Comparison of ENCODE assay signal across 11 cellular contexts in genomic region chr11:113387605-113388211, GRCh38. TPM values are rescaled to one million over a fixed set of nuclear protein-coding genes. Genes with fewer than 3 reads are reported as not detected.
DNase-seq lines count a peak whose midpoint lies in the region; ATAC-seq and TF ChIP-seq lines count a peak whose summit lies in the region.
"Had no signal": no experiment of that assay in that cellular context is flagged by ENCODE, and none has a peak within 500 bp of the region (broad histone marks: within the 10 kb centered on the region; RNA-seq: fewer than 3 reads in every experiment).

ANKK1 (plus strand) TSS chr11:113387779; CDS start chr11:113387885, 106 bp downstream.

- H3K4me1 ChIP-seq in esophagus (ENCODE audit: control insufficient read depth in 2 of 2, insufficient read depth in 2 of 2, low read length in 1 of 2) (peaks cover 4 to 5% of the 10 kb centered on the region in 2 donors), osteoblast (ENCODE audit: insufficient read depth, low read length) (peaks cover 6% of the 10 kb centered on the region)

- 10 to 14% methylated on average over 41 to 46 of the region's 46 CpGs for WGBS in esophagus, 2 donors

- H3K27me3 ChIP-seq in esophagus (ENCODE audit: control insufficient read depth in 1 of 2, insufficient read depth in 2 of 2, low read length in 2 of 2) (peaks cover 0 to 7% of the 10 kb centered on the region in 2 donors), osteoblast (ENCODE audit: insufficient read depth, low read length) (peaks cover 51% of the 10 kb centered on the region)

- H4K20me1 ChIP-seq in osteoblast (ENCODE audit: insufficient read depth, low read length) = no peaks in the 10 kb centered on the region

- H3K36me3 ChIP-seq in esophagus (ENCODE audit: control insufficient read depth in 2 of 2, insufficient read depth in 2 of 2, low read length in 1 of 2) (no peaks in the 10 kb centered on the region), osteoblast (ENCODE audit: insufficient read depth, low read length) (no peaks in the 10 kb centered on the region)

- H3K4me2 ChIP-seq in osteoblast (ENCODE audit: insufficient read depth, low read length) = no peak within 1 kb of the TSS

- no peak for TF ChIP-seq CTCF in osteoblast (IDR thresholded peaks at IDR 0.05; ENCODE audit: extremely low read depth, low read depth, low read length)

- ATAC-seq in GM19035 (IDR thresholded peaks at IDR 0.05; ENCODE audit: unreplicated experiment) = no peak
- ATAC-seq: sciatic nerve; stimulated activated memory B cell treated with anti-CD40 and anti-IgM and Interleukin-4, amounts not matched to agents 10 μg/mL and 1 μg/mL and 100 μg/mL, for 72 hours had no signal

- DNase-seq in ELF-1 (ENCODE audit: low read depth, low spot score) = peak; percentile 79
- DNase-seq in NCI-H1092 (lab: John Stamatoyannopoulos, UW) = peak; percentile 58
- peak; percentile 32 for DNase-seq in osteoblast (ENCODE audit: insufficient read length, low spot score, missing footprints)
- no peak for DNase-seq in OCI-M2 (lab: John Stamatoyannopoulos, UW; ENCODE audit: unreplicated experiment)
- DNase-seq in T-helper 2 cell = no peak
- DNase-seq in stimulated activated CD4-positive, alpha-beta T cell treated with anti-CD3 and anti-CD28 coated beads, Interleukin-4, amount 100 ng/mL, for 4 hours = no peak
- DNase-seq: central memory CD4-positive, alpha-beta T cell had no signal

- no peaks in the 10 kb centered on the region for H3K79me2 ChIP-seq in osteoblast (ENCODE audit: insufficient read depth, low read length)

- H2AFZ ChIP-seq in osteoblast (ENCODE audit: low read length) = no peak within 1 kb of the TSS

- H3K9me3 ChIP-seq in esophagus (ENCODE audit: control insufficient read depth in 2 of 2, insufficient read depth in 1 of 2, low read depth in 1 of 2, low read length in 1 of 2) (no peaks in the 10 kb centered on the region), osteoblast (ENCODE audit: low read depth, low read length) (no peaks in the 10 kb centered on the region)

- no peak within 1 kb of the TSS for H3K27ac ChIP-seq in esophagus (ENCODE audit: low read depth in 2 of 2, low read length in 1 of 2)
- H3K27ac ChIP-seq in osteoblast (ENCODE audit: low read depth, low read length) = no peak within 1 kb of the TSS

- H3K4me3 ChIP-seq in esophagus (ENCODE audit: low read depth in 1 of 2, low read length in 2 of 2) = peak within 1 kb of the TSS; percentile 14 to 40
- no peak within 1 kb of the TSS for H3K4me3 ChIP-seq in osteoblast (ENCODE audit: insufficient read depth, low read length)

RNA-seq across cellular contexts. Expression of gene ANKK1, which starts in this region (rescaled TPM):
- polyA plus RNA-seq in esophagus = under 1 TPM; 0.67 to 0.88 TPM
- under 0.01 TPM in 1 of 2 replicates, not detected in the other for total RNA-seq in osteoblast

Comparison
In these comparisons a context has a peak if more than half of its experiments do, and no peak if none do; other contexts are left out.
1. Peak in DNase-seq in osteoblast; RNA of the gene not detected or under 1 TPM.
2. DNase-seq: peak in ELF-1 (single experiment) and NCI-H1092 (single experiment); none in OCI-M2 (single experiment), T-helper 2 cell (0 of 5) and stimulated activated CD4-positive, alpha-beta T cell treated with anti-CD3 and anti-CD28 coated beads, Interleukin-4, amount 100 ng/mL, for 4 hours (0 of 2).